Comparison of ENCODE assay signal across 1 cellular context in genomic region chr2:88261725-88262124, GRCh38.
TF ChIP-seq lines count a peak whose summit lies in the region.

No MANE protein-coding gene starts in this region.

TF ChIP-seq in HepG2, 621 proteins besides CTCF, POLR2A, EP300 and RAD21 (continued from another document):
- no peak for TF ChIP-seq KIAA2018 (CRISPR knock-in tag; IDR thresholded peaks at IDR 0.05; ENCODE audit: borderline replicate concordance)
- no peak for TF ChIP-seq ATF1 (CRISPR knock-in tag; IDR thresholded peaks at IDR 0.05)
- no peak for TF ChIP-seq GLI4 (CRISPR knock-in tag; IDR thresholded peaks at IDR 0.05; ENCODE audit: borderline replicate concordance)
- TF ChIP-seq AHDC1 (CRISPR knock-in tag; IDR thresholded peaks at IDR 0.05; ENCODE audit: borderline replicate concordance) = no peak
- no peak for TF ChIP-seq ZKSCAN8 (CRISPR knock-in tag; IDR thresholded peaks at IDR 0.05; ENCODE audit: borderline replicate concordance)
- TF ChIP-seq ZNF773 (CRISPR knock-in tag; IDR thresholded peaks at IDR 0.05; ENCODE audit: borderline replicate concordance) = no peak
